Comparison of ENCODE assay signal across 8 cellular contexts in the genomic region with DNA sequence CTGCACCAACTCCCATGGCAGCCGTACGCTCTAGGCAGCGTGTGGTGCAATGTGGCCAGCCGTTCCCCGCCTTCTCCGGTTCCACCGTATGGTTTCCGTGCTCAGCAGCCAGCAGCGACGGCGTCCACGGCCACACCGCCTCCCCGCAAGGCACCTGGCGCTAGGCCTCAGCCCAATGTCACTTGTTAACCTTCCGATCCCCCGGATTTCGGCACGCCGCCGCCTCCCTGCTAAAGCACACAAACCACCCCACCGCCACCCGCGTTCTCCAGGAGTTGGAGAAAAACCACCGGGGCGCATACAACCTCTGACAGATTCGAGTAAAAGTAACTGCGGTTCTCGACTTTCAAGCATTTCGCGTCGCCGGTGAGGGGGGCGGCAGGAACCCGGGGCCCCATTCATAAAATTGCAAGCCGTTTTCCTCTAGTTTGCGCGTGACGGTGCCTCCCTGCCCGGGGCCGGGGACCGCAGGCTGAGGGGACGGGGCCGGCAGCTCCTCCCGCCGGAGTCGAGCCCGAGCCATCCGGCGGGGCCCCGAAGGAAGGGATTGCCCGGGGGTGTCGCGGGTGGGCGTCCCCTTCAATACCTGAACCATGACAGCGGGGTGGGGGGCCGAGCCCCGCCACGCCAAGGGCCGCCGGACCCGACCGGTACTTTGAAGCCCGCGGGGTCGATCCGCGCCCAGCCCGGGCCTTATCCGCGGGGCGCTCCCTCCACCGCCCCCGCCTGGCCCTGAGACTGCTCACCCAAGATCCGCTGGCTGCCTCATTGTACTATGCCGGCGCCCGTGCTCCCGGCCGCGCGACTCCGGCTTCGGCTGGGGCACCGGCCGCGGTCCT. TPM values are rescaled to one million over a fixed set of nuclear protein-coding genes. Genes with fewer than 3 reads are reported as not detected.
DNase-seq lines count a peak whose midpoint lies in the region; ATAC-seq and TF ChIP-seq lines count a peak whose summit lies in the region.

A gene with protein sequence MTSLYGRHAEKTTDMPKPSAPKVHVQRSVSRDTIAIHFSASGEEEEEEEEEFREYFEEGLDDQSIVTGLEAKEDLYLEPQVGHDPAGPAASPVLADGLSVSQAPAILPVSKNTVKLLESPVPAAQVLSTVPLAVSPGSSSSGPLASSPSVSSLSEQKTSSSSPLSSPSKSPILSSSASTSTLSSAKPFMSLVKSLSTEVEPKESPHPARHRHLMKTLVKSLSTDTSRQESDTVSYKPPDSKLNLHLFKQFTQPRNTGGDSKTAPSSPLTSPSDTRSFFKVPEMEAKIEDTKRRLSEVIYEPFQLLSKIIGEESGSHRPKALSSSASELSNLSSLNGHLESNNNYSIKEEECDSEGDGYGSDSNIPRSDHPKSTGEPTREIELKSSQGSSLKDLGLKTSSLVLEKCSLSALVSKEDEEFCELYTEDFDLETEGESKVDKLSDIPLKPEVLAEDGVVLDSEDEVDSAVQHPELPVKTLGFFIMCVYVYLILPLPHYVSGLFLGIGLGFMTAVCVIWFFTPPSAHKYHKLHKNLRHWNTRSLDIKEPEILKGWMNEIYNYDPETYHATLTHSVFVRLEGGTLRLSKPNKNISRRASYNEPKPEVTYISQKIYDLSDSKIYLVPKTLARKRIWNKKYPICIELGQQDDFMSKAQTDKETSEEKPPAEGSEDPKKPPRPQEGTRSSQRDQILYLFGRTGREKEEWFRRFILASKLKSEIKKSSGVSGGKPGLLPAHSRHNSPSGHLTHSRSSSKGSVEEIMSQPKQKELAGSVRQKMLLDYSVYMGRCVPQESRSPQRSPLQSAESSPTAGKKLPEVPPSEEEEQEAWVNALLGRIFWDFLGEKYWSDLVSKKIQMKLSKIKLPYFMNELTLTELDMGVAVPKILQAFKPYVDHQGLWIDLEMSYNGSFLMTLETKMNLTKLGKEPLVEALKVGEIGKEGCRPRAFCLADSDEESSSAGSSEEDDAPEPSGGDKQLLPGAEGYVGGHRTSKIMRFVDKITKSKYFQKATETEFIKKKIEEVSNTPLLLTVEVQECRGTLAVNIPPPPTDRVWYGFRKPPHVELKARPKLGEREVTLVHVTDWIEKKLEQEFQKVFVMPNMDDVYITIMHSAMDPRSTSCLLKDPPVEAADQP (minus strand): TSS at position 839 of the 839 bp plus-strand sequence. CDS start 49,043 bp downstream, outside the sequence.

- H3K27ac Mint-ChIP-seq in mesothelial cell of epicardium = peak within 1 kb of the TSS; percentile 90

- H3K36me3 Mint-ChIP-seq in mesothelial cell of epicardium = no peaks in the 10 kb centered on the region

- H3K36me3 ChIP-seq in HCT116 (ENCODE audit: control insufficient read depth in 1 of 2, insufficient read depth in 2 of 2, low read length in 2 of 2) = no peaks in the 10 kb centered on the region

- peak within 1 kb of the TSS; percentile 44 for H3K27ac ChIP-seq in HCT116 (ENCODE audit: low read depth, low read length)

- H3K4me3 ChIP-seq in HCT116 (replicated peaks in 1 of 2; ENCODE audit: low read depth in 1 of 2, low read length in 2 of 2) = peak within 1 kb of the TSS; percentile 78 to 93

- CTCF ChIA-PET in HCT116 (lab: Charles Lee) = interaction anchor here (1.6 kb wide), 1 partner anchor 114 kb away, joined by 5 read pairs; no protein-coding TSS in a partner anchor

- no peaks in the 10 kb centered on the region for H4K20me1 ChIP-seq in HCT116 (ENCODE audit: insufficient read depth)

- 0 out of 2 replicates have a peak, but pooled peaks cover 3% of the 10 kb centered on the region for H3K27me3 ChIP-seq in HCT116 (ENCODE audit: insufficient read depth, low read length)

- no peaks in the 10 kb centered on the region for H3K9me2 ChIP-seq in HCT116 (ENCODE audit: insufficient read depth)

- DNase-seq in GM13977 (ENCODE audit: low spot score) (peak; percentile 64), HCT116 (ENCODE audit: low read depth, low spot score) (no peak), NCI-H146 (lab: John Stamatoyannopoulos, UW) (peak; percentile 52), mesothelial cell of epicardium (ENCODE audit: low spot score in 2 of 2, unreplicated experiment in 2 of 2) (peak in 1 of 2 experiments; percentile 59), COLO829 (ENCODE audit: low spot score) (no peak)
- DNase-seq in activated CD8-positive, alpha-beta memory T cell treated with anti-CD3 and anti-CD28 coated beads for 1 hour (ENCODE audit: extremely low read depth in 1 of 2, low read depth in 1 of 2) = peak; percentile 16 to 46
- peak; percentile 47 for DNase-seq in effector CD8-positive, alpha-beta T cell (lab: John Stamatoyannopoulos, UW)
- peak; percentile 24 to 25 for DNase-seq in stimulated activated CD8-positive, alpha-beta memory T cell treated with anti-CD3 and anti-CD28 coated beads, Interleukin-4, amount 100 ng/mL, for 1 hour (ENCODE audit: low read depth in 2 of 2, low spot score in 1 of 2)

- H3K9me3 ChIP-seq in HCT116 (ENCODE audit: control insufficient read depth in 1 of 2, insufficient read depth in 1 of 2, low read depth in 1 of 2, low read length in 2 of 2) = no peaks in the 10 kb centered on the region

- peak within 1 kb of the TSS; percentile 96 for H3K4me2 ChIP-seq in HCT116 (ENCODE audit: low read length)

- BruUV-seq in HCT116 (replicated peaks; lab: Mats Ljungman, UMichigan) = no TSS peak

- in situ Hi-C loops in GM13977 (cut with MboI; ENCODE audit: low pct_unique_long_range_greater_than_20kb, low sequenced_read_pairs, unreplicated experiment) = no loop called here

- TF ChIP-seq CTCF in GM13977 (IDR thresholded peaks at IDR 0.05; ENCODE audit: extremely low read depth, insufficient read depth, missing control alignments) (no peak), HCT116 (IDR thresholded peaks at IDR 0.05 in 2 of 3, conservative IDR thresholded peaks at IDR 0.05 in 1 of 3; ENCODE audit: borderline replicate concordance in 1 of 3, insufficient read depth in 1 of 3, low read depth in 2 of 3, low read length in 2 of 3) (no peak), mesothelial cell of epicardium (IDR thresholded peaks at IDR 0.05; ENCODE audit: unreplicated experiment) (no peak)

- H3K79me2 ChIP-seq in HCT116 (ENCODE audit: insufficient read depth, low read length) = peaks cover 47% of the 10 kb centered on the region

- POLR2A ChIA-PET in HCT116 (lab: Charles Lee) = interaction anchor here (1.3 to 2.0 kb wide), 2 partner anchors 113 to 117 kb away, joined by 3 to 12 read pairs; no protein-coding TSS in a partner anchor

- H3K9ac ChIP-seq in HCT116 (ENCODE audit: low read length) = peak within 1 kb of the TSS; percentile 79

- no peaks in the 10 kb centered on the region for H3K9me3 Mint-ChIP-seq in mesothelial cell of epicardium

- intact Hi-C loops in HCT116 (cut with micrococcal nuclease) = loop anchor here (5.0 kb wide), 1 partner anchor 115 kb away; no protein-coding TSS in a partner anchor

- H3K27me3 Mint-ChIP-seq in mesothelial cell of epicardium (ENCODE audit: low read depth) = peaks cover 11% of the 10 kb centered on the region

- H2AFZ ChIP-seq in HCT116 (ENCODE audit: low read depth, low read length, poor library complexity, severe bottlenecking) = peak within 1 kb of the TSS; percentile 94

- H3K4me1 Mint-ChIP-seq in mesothelial cell of epicardium = peaks cover 30% of the 10 kb centered on the region

- H3K4me3 Mint-ChIP-seq in mesothelial cell of epicardium = peak within 1 kb of the TSS; percentile 89

- TF ChIP-seq POLR2A in HCT116 (IDR thresholded peaks at IDR 0.05; ENCODE audit: borderline replicate concordance, extremely low read depth, insufficient read depth, insufficient read length) = no peak

- TF ChIP-seq RAD21 in HCT116 (IDR thresholded peaks at IDR 0.05; ENCODE audit: low read depth) = no peak

- peaks cover 9 to 27% of the 10 kb centered on the region in 2 experiments for H3K4me1 ChIP-seq in HCT116 (ENCODE audit: control insufficient read depth in 1 of 2, insufficient read depth in 2 of 2, low read length in 2 of 2)

- RAD21 ChIA-PET in HCT116 (lab: Charles Lee; ENCODE audit: low non-redundant PET in 1 of 2, low total read pairs in 2 of 2, uncharacterized antibody in 2 of 2, unreplicated experiment in 2 of 2) = interaction anchor here in 1 of 2 experiments (0.5 kb wide), 1 partner anchor 33 kb away, joined by 4 read pairs; no protein-coding TSS in a partner anchor

- ATAC-seq in HCT116 = peak; percentile 56

TF ChIP-seq in HCT116, 20 proteins besides CTCF, POLR2A, EP300 and RAD21 (continues in another document):
- TF ChIP-seq, protein P1, sequence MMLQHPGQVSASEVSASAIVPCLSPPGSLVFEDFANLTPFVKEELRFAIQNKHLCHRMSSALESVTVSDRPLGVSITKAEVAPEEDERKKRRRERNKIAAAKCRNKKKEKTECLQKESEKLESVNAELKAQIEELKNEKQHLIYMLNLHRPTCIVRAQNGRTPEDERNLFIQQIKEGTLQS (IDR thresholded peaks at IDR 0.05) = no peak
- peak; percentile 66 for TF ChIP-seq ZFX (IDR thresholded peaks at IDR 0.05)
- no peak for TF ChIP-seq CBX3 (IDR thresholded peaks at IDR 0.05; ENCODE audit: low read depth)
- no peak for TF ChIP-seq FOSL1 (IDR thresholded peaks at IDR 0.05; ENCODE audit: low read depth)
- peak; percentile 55; the same call in 1 of the 2 replicates for TF ChIP-seq SIN3A (IDR thresholded peaks at IDR 0.05; ENCODE audit: low read depth)
- TF ChIP-seq, protein P2, sequence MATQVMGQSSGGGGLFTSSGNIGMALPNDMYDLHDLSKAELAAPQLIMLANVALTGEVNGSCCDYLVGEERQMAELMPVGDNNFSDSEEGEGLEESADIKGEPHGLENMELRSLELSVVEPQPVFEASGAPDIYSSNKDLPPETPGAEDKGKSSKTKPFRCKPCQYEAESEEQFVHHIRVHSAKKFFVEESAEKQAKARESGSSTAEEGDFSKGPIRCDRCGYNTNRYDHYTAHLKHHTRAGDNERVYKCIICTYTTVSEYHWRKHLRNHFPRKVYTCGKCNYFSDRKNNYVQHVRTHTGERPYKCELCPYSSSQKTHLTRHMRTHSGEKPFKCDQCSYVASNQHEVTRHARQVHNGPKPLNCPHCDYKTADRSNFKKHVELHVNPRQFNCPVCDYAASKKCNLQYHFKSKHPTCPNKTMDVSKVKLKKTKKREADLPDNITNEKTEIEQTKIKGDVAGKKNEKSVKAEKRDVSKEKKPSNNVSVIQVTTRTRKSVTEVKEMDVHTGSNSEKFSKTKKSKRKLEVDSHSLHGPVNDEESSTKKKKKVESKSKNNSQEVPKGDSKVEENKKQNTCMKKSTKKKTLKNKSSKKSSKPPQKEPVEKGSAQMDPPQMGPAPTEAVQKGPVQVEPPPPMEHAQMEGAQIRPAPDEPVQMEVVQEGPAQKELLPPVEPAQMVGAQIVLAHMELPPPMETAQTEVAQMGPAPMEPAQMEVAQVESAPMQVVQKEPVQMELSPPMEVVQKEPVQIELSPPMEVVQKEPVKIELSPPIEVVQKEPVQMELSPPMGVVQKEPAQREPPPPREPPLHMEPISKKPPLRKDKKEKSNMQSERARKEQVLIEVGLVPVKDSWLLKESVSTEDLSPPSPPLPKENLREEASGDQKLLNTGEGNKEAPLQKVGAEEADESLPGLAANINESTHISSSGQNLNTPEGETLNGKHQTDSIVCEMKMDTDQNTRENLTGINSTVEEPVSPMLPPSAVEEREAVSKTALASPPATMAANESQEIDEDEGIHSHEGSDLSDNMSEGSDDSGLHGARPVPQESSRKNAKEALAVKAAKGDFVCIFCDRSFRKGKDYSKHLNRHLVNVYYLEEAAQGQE (IDR thresholded peaks at IDR 0.05; ENCODE audit: low read depth) = no peak

RNA-seq across cellular contexts. Expression of the gene that starts here (rescaled TPM):
- total RNA-seq in HCT116 (2021; ENCODE audit: unreplicated experiment) (24.6 TPM), mesothelial cell of epicardium (27.1 to 29.7 TPM (median 27.3 TPM) in 3 replicates)
- polyA plus RNA-seq in HCT116 (2012) = 9.0 and 12.2 TPM in 2 replicates

Comparison
In these comparisons a context has a peak if more than half of its experiments do, and no peak if none do; other contexts are left out.
1. DNase-seq: peak in GM13977 (single experiment), NCI-H146 (single experiment), activated CD8-positive, alpha-beta memory T cell treated with anti-CD3 and anti-CD28 coated beads for 1 hour (2 of 2), effector CD8-positive, alpha-beta T cell (single experiment) and stimulated activated CD8-positive, alpha-beta memory T cell treated with anti-CD3 and anti-CD28 coated beads, Interleukin-4, amount 100 ng/mL, for 1 hour (2 of 2); none in HCT116 (single experiment) and COLO829 (single experiment).